Comparison of ENCODE assay signal across 8 cellular contexts in genomic region chr10:63720072-63720537, GRCh38.
DNase-seq lines count a peak whose midpoint lies in the region; ATAC-seq and TF ChIP-seq lines count a peak whose summit lies in the region.

No MANE protein-coding gene starts in this region.

- DNase-seq in activated gamma-delta T cell treated with Interleukin-2 at 50 U/mL for 16 hours, result peak; percentile 35
- DNase-seq in activated gamma-delta T cell (lab: John Stamatoyannopoulos, UW), result no peak
- peak; percentile 16 for DNase-seq in NCI-H526 treated with DMSO at 0.1 percent for 48 hours (lab: John Stamatoyannopoulos, UW)
- DNase-seq in activated T-cell treated with anti-CD3 and anti-CD28 coated beads, Interleukin-2, amount 50 U/mL, for 4 hours, result peak; percentile 52
- peak; percentile 54 for DNase-seq in germinal center (ENCODE audit: low spot score)
- peak; percentile 24 for DNase-seq in retinal pigment epithelial cell (ENCODE audit: low read depth)
- DNase-seq in cortex of kidney (lab: John Stamatoyannopoulos, UW), result no peak

- peaks cover 9% of the 10 kb centered on the region for H3K4me1 Mint-ChIP-seq in activated T-cell treated with anti-CD3 and anti-CD28 coated beads, Interleukin-2, amount 50 U/mL, for 4 hours (ENCODE audit: low read depth)

- H3K9me3 Mint-ChIP-seq in activated T-cell treated with anti-CD3 and anti-CD28 coated beads, Interleukin-2, amount 50 U/mL, for 4 hours, result no peaks in the 10 kb centered on the region

- no peaks in the 10 kb centered on the region for H3K36me3 Mint-ChIP-seq in activated T-cell treated with anti-CD3 and anti-CD28 coated beads, Interleukin-2, amount 50 U/mL, for 4 hours (ENCODE audit: insufficient read depth)

- H3K4me3 ChIP-seq in retinal pigment epithelial cell (ENCODE audit: low read length), result no peak overlapping the region

- peak overlapping the region; percentile 22 for H3K4me3 Mint-ChIP-seq in activated T-cell treated with anti-CD3 and anti-CD28 coated beads, Interleukin-2, amount 50 U/mL, for 4 hours

- peaks cover 15% of the 10 kb centered on the region for H3K27me3 Mint-ChIP-seq in activated T-cell treated with anti-CD3 and anti-CD28 coated beads, Interleukin-2, amount 50 U/mL, for 4 hours (ENCODE audit: low read depth)

- peak; percentile 94 for TF ChIP-seq CTCF in retinal pigment epithelial cell (conservative IDR thresholded peaks at IDR 0.05; ENCODE audit: low read depth, low read length)

- ATAC-seq in HG03135 (IDR thresholded peaks at IDR 0.05; ENCODE audit: unreplicated experiment), result peak; percentile 45
- ATAC-seq in activated T-cell treated with anti-CD3 and anti-CD28 coated beads, Interleukin-2, amount 50 U/mL, for 4 hours, result peak; percentile 28 to 50

Comparison
In these comparisons a context has a peak if more than half of its experiments do, and no peak if none do; other contexts are left out.
1. DNase-seq: peak in activated gamma-delta T cell treated with Interleukin-2 at 50 U/mL for 16 hours (single experiment), NCI-H526 treated with DMSO at 0.1 percent for 48 hours (single experiment), activated T-cell treated with anti-CD3 and anti-CD28 coated beads, Interleukin-2, amount 50 U/mL, for 4 hours (single experiment), germinal center (single experiment) and retinal pigment epithelial cell (single experiment); none in activated gamma-delta T cell (single experiment) and cortex of kidney (single experiment).